ENCODE assay signal across 2 cellular contexts in the genomic region with DNA sequence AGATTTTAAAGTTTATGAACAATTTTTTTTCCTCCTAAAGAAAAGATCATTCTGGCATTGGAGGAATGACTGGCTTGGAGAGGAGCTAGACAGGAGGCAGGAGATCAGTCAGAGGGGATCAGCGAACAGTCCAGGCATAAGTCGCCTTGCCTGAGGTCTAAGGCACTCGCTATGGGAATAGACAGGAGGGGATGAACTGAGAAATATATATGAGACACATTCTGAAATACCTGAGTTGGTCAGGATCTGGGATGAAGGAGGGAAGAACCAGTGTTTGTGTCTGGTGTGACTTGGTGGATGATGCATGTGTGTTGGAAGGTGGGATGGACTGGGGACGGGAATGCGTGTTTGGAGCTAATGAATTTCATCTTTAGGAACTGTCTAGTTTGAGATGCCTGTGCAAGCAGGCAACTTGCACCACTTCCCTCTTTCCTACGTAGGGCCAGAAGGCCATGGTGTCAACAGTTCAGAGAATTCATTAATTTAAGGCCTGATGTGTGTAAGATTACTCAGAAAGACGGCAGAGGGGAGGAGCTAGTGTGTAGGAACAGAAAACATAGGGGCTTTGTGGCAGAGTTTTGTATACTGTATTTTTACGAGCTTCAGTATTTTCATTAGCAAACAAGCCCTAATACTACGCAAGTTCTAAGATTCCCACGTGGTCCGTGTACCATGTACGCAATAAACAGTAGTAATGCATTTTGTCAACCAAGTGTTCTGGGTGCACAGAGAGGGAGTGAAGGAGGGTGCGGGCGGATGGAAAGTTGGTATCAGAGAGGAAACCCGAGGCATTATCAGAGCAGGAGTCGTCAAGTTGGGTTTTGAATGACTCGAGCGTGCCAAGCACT.
TF ChIP-seq lines count a peak whose summit lies in the region.

No MANE protein-coding gene starts in this region.

TF ChIP-seq in IMR-90, 13 proteins besides CTCF, POLR2A, EP300 and RAD21:
- TF ChIP-seq ELK1 (IDR thresholded peaks at IDR 0.05; ENCODE audit: borderline replicate concordance, low read depth, low read length) (no peak), RCOR1 (IDR thresholded peaks at IDR 0.05; ENCODE audit: insufficient replicate concordance, low read length) (no peak), MXI1 (IDR thresholded peaks at IDR 0.05; ENCODE audit: borderline replicate concordance, low read depth, low read length) (no peak), RFX5 (IDR thresholded peaks at IDR 0.05; ENCODE audit: low read depth, low read length) (no peak), BHLHE40 (IDR thresholded peaks at IDR 0.05; ENCODE audit: low read depth, low read length) (no peak), CEBPB (IDR thresholded peaks at IDR 0.05; ENCODE audit: low read depth, low read length) (no peak), MAFK (IDR thresholded peaks at IDR 0.05; ENCODE audit: low read depth, low read length) (no peak), NFE2L2 (IDR thresholded peaks at IDR 0.05; ENCODE audit: low read depth, low read length) (no peak), CHD1 (IDR thresholded peaks at IDR 0.05; ENCODE audit: low read depth, low read length) (no peak), USF2 (IDR thresholded peaks at IDR 0.05; ENCODE audit: low read depth, low read length) (no peak; the same call in 1 of the 2 replicates), SMC3 (IDR thresholded peaks at IDR 0.05; ENCODE audit: low read depth, low read length) (no peak), FOS (IDR thresholded peaks at IDR 0.05; ENCODE audit: low read depth, low read length) (no peak), MAZ (IDR thresholded peaks at IDR 0.05; ENCODE audit: borderline replicate concordance, low read depth, low read length) (no peak)

TF ChIP-seq in endothelial cell of umbilical vein, 7 proteins besides CTCF, POLR2A, EP300 and RAD21:
- TF ChIP-seq JUN (IDR thresholded peaks at IDR 0.05; ENCODE audit: borderline replicate concordance, insufficient read depth, insufficient read length, low read depth) (no peak), EZH2 (IDR thresholded peaks at IDR 0.05; ENCODE audit: borderline replicate concordance, low read depth, low read length, severe bottlenecking) (no peak)
